In genomic region chr5:35104550-35104949, GRCh38 we compare ENCODE assay signal across 9 cellular contexts. TPM values are rescaled to one million over a fixed set of nuclear protein-coding genes. Genes with fewer than 3 reads are reported as not detected.
"Had no signal": no experiment of that assay in that cellular context is flagged by ENCODE, and none has a peak within 500 bp of the region (broad histone marks: within the 10 kb centered on the region; RNA-seq: fewer than 3 reads in every experiment).

No MANE protein-coding gene starts in this region.

RNA-seq across cellular contexts. Expression of gene AGXT2, which starts 56.8 kb away (rescaled TPM):
- total RNA-seq: HT1080, LHCN-M2, MCF 10A, NCI-H460, PC-9, Right ventricle myocardium inferior, RPMI7951, SJCRH30 had no signal
- polyA plus RNA-seq: IgD-negative memory B cell had no signal
